ENCODE assay signal across 16 cellular contexts in genomic region chr9:121876658-121877271, GRCh38.
DNase-seq lines count a peak whose midpoint lies in the region; ATAC-seq, FAIRE-seq and TF ChIP-seq lines count a peak whose summit lies in the region.
"Had no signal": no experiment of that assay in that cellular context is flagged by ENCODE, and none has a peak within 500 bp of the region (broad histone marks: within the 10 kb centered on the region; RNA-seq: fewer than 3 reads in every experiment).

No MANE protein-coding gene starts in this region.

- H3K9me3 ChIP-seq in RWPE2 (ENCODE audit: severe bottlenecking) = no peaks in the 10 kb centered on the region

- no peaks in the 10 kb centered on the region for H3K4me1 ChIP-seq in RWPE2 (ENCODE audit: insufficient read depth, poor library complexity, severe bottlenecking)

- no peaks in the 10 kb centered on the region for H3K36me3 Mint-ChIP-seq in type B pancreatic cell

- peaks cover 11% of the 10 kb centered on the region for H3K4me1 Mint-ChIP-seq in type B pancreatic cell (ENCODE audit: unreplicated experiment)
- H3K4me1 Mint-ChIP-seq: T-helper 17 cell had no signal

- DNase-seq in Caki2 (ENCODE audit: low read depth) (peak; percentile 30), RWPE2 (ENCODE audit: low spot score) (peak; percentile 31), fibroblast of mammary gland (ENCODE audit: low read depth) (peak; percentile 75), omental fat pad (ENCODE audit: low spot score) (no peak), type B pancreatic cell (ENCODE audit: extremely low spot score, unreplicated experiment) (no peak), GM12891 (ENCODE audit: insufficient read length, low spot score) (no peak), DMS153 (lab: John Stamatoyannopoulos, UW) (no peak)
- no peak for DNase-seq in NK-92 treated with Interleukin-12 subunit alpha and Interleukin-12 subunit beta, amount 100 ng/mL, for 24 hours (lab: John Stamatoyannopoulos, UW)
- DNase-seq: activated CD4-positive, alpha-beta T cell treated with anti-CD3 and anti-CD28 coated beads, Interleukin-2, amount 50 U/mL, for 4 hours; activated effector memory CD4-positive, alpha-beta T cell treated with anti-CD3 and anti-CD28 coated beads, Interleukin-2, amount 50 U/mL, for 16 hours; Karpas-422; stimulated activated CD4-positive, alpha-beta T cell treated with anti-CD3 and anti-CD28 coated beads, Interleukin-4, amount 100 ng/mL, for 4 hours; stimulated activated naive CD8-positive, alpha-beta T cell treated with anti-CD3 and anti-CD28 coated beads, Interleukin-15, Interleukin-2, amounts not matched to agents 100 U/mL and 50 U/mL, for 24 hours; T-helper 17 cell had no signal

- ATAC-seq in RWPE2 (ENCODE audit: low read depth) (peak; percentile 57; the same call in 2 of the 3 replicates), omental fat pad (ENCODE audit: low FRiP score) (peak; percentile 77)
- ATAC-seq: stimulated activated naive CD8-positive, alpha-beta T cell treated with anti-CD3 and anti-CD28 coated beads, Interleukin-15, Interleukin-2, amounts not matched to agents 100 U/mL and 50 U/mL, for 24 hours; T-helper 17 cell had no signal

- H3K27ac ChIP-seq in RWPE2 (ENCODE audit: poor library complexity, severe bottlenecking) = no peak overlapping the region
- H3K27ac ChIP-seq: C4-2B had no signal

- no peak for FAIRE-seq in GM12891 (lab: Jason Lieb, UNC)

- no peak for TF ChIP-seq POLR2A in GM12891 (IDR thresholded peaks at IDR 0.05; ENCODE audit: low read depth, low read length)

- peaks cover 24% of the 10 kb centered on the region for H3K27me3 Mint-ChIP-seq in type B pancreatic cell
- H3K27me3 Mint-ChIP-seq: T-helper 17 cell had no signal

- H3K4me3 Mint-ChIP-seq in type B pancreatic cell = no peak overlapping the region
- H3K4me3 Mint-ChIP-seq: T-helper 17 cell had no signal

- no peaks in the 10 kb centered on the region for H3K27me3 ChIP-seq in RWPE2 (ENCODE audit: insufficient read depth, poor library complexity, severe bottlenecking)

- TF ChIP-seq CTCF in RWPE2 (IDR thresholded peaks at IDR 0.05; ENCODE audit: poor library complexity, severe bottlenecking) = no peak
- TF ChIP-seq CTCF in fibroblast of mammary gland (conservative IDR thresholded peaks at IDR 0.05; ENCODE audit: control insufficient read depth, insufficient read depth, low read depth, low read length) = no peak
- TF ChIP-seq CTCF in omental fat pad (IDR thresholded peaks at IDR 0.05) = no peak
- TF ChIP-seq CTCF in type B pancreatic cell (conservative IDR thresholded peaks at IDR 0.05) = no peak

- H3K9me3 Mint-ChIP-seq in type B pancreatic cell = no peaks in the 10 kb centered on the region

- no peak overlapping the region for H3K4me3 ChIP-seq in RWPE2 (ENCODE audit: severe bottlenecking)
- no peak overlapping the region for H3K4me3 ChIP-seq in fibroblast of mammary gland (ENCODE audit: control insufficient read depth, low read depth, low read length)
- H3K4me3 ChIP-seq: lung had no signal

- H3K36me3 ChIP-seq in RWPE2 (ENCODE audit: low read depth) = no peaks in the 10 kb centered on the region

- no peak overlapping the region for H3K27ac Mint-ChIP-seq in type B pancreatic cell
- H3K27ac Mint-ChIP-seq: T-helper 17 cell had no signal

- in situ Hi-C loops in Caki2 (cut with HindIII; ENCODE audit: low pct_unique_long_range_greater_than_20kb, low sequenced_read_pairs) = no loop called here

TF ChIP-seq in GM12891, 5 proteins besides CTCF, POLR2A, EP300 and RAD21:
- TF ChIP-seq SPI1 (IDR thresholded peaks at IDR 0.05; ENCODE audit: low read depth, low read length) = no peak
- TF ChIP-seq PAX5 (IDR thresholded peaks at IDR 0.05; ENCODE audit: insufficient read depth, low read length, severe bottlenecking) = no peak
- no peak for TF ChIP-seq TAF1 (IDR thresholded peaks at IDR 0.05; ENCODE audit: low read depth, low read length)
- TF ChIP-seq POLR2AphosphoS5 (IDR thresholded peaks at IDR 0.05; ENCODE audit: low read depth, low read length) = no peak
- no peak for TF ChIP-seq POU2F2 (IDR thresholded peaks at IDR 0.05; ENCODE audit: low read depth, low read length)

Comparison
In these comparisons a context has a peak if more than half of its experiments do, and no peak if none do; other contexts are left out.
1. DNase-seq: peak in Caki2 (single experiment), RWPE2 (single experiment) and fibroblast of mammary gland (single experiment); none in omental fat pad (single experiment), NK-92 treated with Interleukin-12 subunit alpha and Interleukin-12 subunit beta, amount 100 ng/mL, for 24 hours (single experiment), type B pancreatic cell (single experiment), GM12891 (single experiment) and DMS153 (single experiment).